In the genomic region with DNA sequence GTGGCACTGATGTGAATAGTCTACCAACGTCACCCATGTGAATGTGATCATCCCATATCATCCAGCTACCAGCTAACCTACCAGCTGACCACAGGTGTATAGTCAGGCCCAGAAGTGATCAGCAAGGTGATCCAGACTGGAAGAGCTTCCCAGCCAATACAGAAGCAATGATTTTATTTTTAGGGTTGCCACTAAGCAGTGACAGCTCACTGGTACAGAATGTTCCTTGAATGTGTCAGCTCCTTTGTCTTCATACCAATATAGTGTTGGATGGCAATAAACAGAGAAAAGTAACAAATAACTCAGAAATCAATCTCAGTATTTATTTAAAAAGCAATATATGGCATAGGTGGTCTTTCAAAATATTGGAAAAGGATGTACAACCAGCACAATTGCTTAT, we compare ENCODE assay signal across 32 cellular contexts.
"Had no signal": no experiment of that assay in that cellular context is flagged by ENCODE, and none has a peak within 500 bp of the region (broad histone marks: within the 10 kb centered on the region; RNA-seq: fewer than 3 reads in every experiment).

No MANE protein-coding gene starts in this region.

- H3K27me3 ChIP-seq: adrenal gland, body of pancreas, colonic mucosa, esophagus squamous epithelium had no signal

- H3K27me3 Mint-ChIP-seq: activated B cell treated with CpG ODN at 0.5 μM for 24 hours had no signal

- FAIRE-seq: endometrium, endothelial cell of umbilical vein had no signal

- H3K4me3 ChIP-seq: adrenal gland, body of pancreas, colonic mucosa, esophagus squamous epithelium had no signal

- H3K36me3 ChIP-seq: adrenal gland, colonic mucosa, esophagus squamous epithelium, WERI-Rb-1 had no signal

- H3K27ac ChIP-seq: adrenal gland, body of pancreas, colonic mucosa, epithelial cell of prostate, esophagus squamous epithelium, WERI-Rb-1 had no signal

- ATAC-seq: activated CD4-positive, CD25-positive, alpha-beta regulatory T cell treated with anti-CD3 and anti-CD28 coated beads, Interleukin-2, amount 50 U/mL, for 24 hours; activated CD8-positive, alpha-beta T cell treated with anti-CD3 and anti-CD28 coated beads for 36 hours; activated naive CD8-positive, alpha-beta T cell treated with anti-CD3 and anti-CD28 coated beads, Interleukin-2, amount 50 U/mL, for 24 hours; activated T-cell treated with anti-CD3 and anti-CD28 coated beads, Interleukin-2, amount 50 U/mL, for 4 hours; activated T-helper 17 cell treated with anti-CD3 and anti-CD28 coated beads, Interleukin-2, amount 50 U/mL, for 72 hours; body of pancreas; T-helper 17 cell had no signal

- H3K36me3 Mint-ChIP-seq: activated naive CD4-positive, alpha-beta T cell treated with anti-CD3 and anti-CD28 coated beads, Interleukin-2, amount 50 U/mL, for 24 hours; activated naive CD8-positive, alpha-beta T cell treated with anti-CD3 and anti-CD28 coated beads for 36 hours had no signal

- H3K4me1 Mint-ChIP-seq: activated B cell treated with CpG ODN at 0.5 μM for 24 hours; activated naive CD4-positive, alpha-beta T cell treated with anti-CD3 and anti-CD28 coated beads, Interleukin-2, amount 50 U/mL, for 24 hours; activated naive CD8-positive, alpha-beta T cell treated with anti-CD3 and anti-CD28 coated beads for 36 hours; activated naive CD8-positive, alpha-beta T cell treated with anti-CD3 and anti-CD28 coated beads, Interleukin-2, amount 50 U/mL, for 24 hours; activated T-helper 17 cell treated with anti-CD3 and anti-CD28 coated beads, Interleukin-2, amount 50 U/mL, for 72 hours; T-helper 17 cell had no signal

- H3K9me3 Mint-ChIP-seq: activated B cell treated with CpG ODN at 0.5 μM for 24 hours; activated CD8-positive, alpha-beta T cell treated with anti-CD3 and anti-CD28 coated beads for 36 hours; activated naive CD8-positive, alpha-beta T cell treated with anti-CD3 and anti-CD28 coated beads for 36 hours; activated T-cell treated with anti-CD3 and anti-CD28 coated beads, Interleukin-2, amount 50 U/mL, for 4 hours; T-helper 2 cell treated with Interferon-gamma antibody and Interleukin-4, amounts not matched to agents 5 μg/mL and 100 μg/mL, for 36 hours had no signal

- H3K4me1 ChIP-seq: adrenal gland, colonic mucosa, esophagus squamous epithelium had no signal

- H3K4me3 Mint-ChIP-seq: activated B cell treated with CpG ODN at 0.5 μM for 24 hours; activated CD8-positive, alpha-beta T cell treated with anti-CD3 and anti-CD28 coated beads for 36 hours; activated naive CD4-positive, alpha-beta T cell treated with anti-CD3 and anti-CD28 coated beads, Interleukin-2, amount 50 U/mL, for 24 hours; activated naive CD8-positive, alpha-beta T cell treated with anti-CD3 and anti-CD28 coated beads for 36 hours; activated naive CD8-positive, alpha-beta T cell treated with anti-CD3 and anti-CD28 coated beads, Interleukin-2, amount 50 U/mL, for 24 hours; activated T-cell treated with anti-CD3 and anti-CD28 coated beads, Interleukin-2, amount 50 U/mL, for 4 hours; activated T-helper 17 cell treated with anti-CD3 and anti-CD28 coated beads, Interleukin-2, amount 50 U/mL, for 72 hours; T-helper 17 cell; T-helper 2 cell treated with Interferon-gamma antibody and Interleukin-4, amounts not matched to agents 5 μg/mL and 100 μg/mL, for 36 hours had no signal

- H3K9me3 ChIP-seq: adrenal gland, body of pancreas, colonic mucosa, esophagus squamous epithelium had no signal

- H3K27ac Mint-ChIP-seq: activated B cell treated with CpG ODN at 0.5 μM for 24 hours; activated CD8-positive, alpha-beta T cell treated with anti-CD3 and anti-CD28 coated beads for 36 hours; activated naive CD4-positive, alpha-beta T cell treated with anti-CD3 and anti-CD28 coated beads, Interleukin-2, amount 50 U/mL, for 24 hours; activated naive CD8-positive, alpha-beta T cell treated with anti-CD3 and anti-CD28 coated beads for 36 hours; activated naive CD8-positive, alpha-beta T cell treated with anti-CD3 and anti-CD28 coated beads, Interleukin-2, amount 50 U/mL, for 24 hours; activated T-helper 17 cell treated with anti-CD3 and anti-CD28 coated beads, Interleukin-2, amount 50 U/mL, for 72 hours; T-helper 17 cell; T-helper 2 cell treated with Interferon-gamma antibody and Interleukin-4, amounts not matched to agents 5 μg/mL and 100 μg/mL, for 36 hours had no signal

- DNase-seq: activated B cell treated with CpG ODN at 0.5 μM for 24 hours; activated CD4-positive, alpha-beta T cell treated with anti-CD3 and anti-CD28 coated beads for 48 hours; activated CD4-positive, alpha-beta T cell treated with anti-CD3 and anti-CD28 coated beads, Interleukin-2, amount 50 U/mL, for 1 hour; activated CD4-positive, alpha-beta T cell treated with anti-CD3 and anti-CD28 coated beads, Interleukin-2, amount 50 U/mL, for 48 hours; activated CD8-positive, alpha-beta memory T cell treated with anti-CD3 and anti-CD28 coated beads for 24 hours; activated CD8-positive, alpha-beta T cell treated with anti-CD3 and anti-CD28 coated beads for 36 hours; activated effector memory CD4-positive, alpha-beta T cell treated with Interleukin-2 at 50 U/mL for 16 hours; activated gamma-delta T cell treated with Interleukin-2 at 50 U/mL for 16 hours; activated naive CD4-positive, alpha-beta T cell treated with Interleukin-2 at 50 U/mL for 16 hours; activated naive CD8-positive, alpha-beta T cell treated with anti-CD3 and anti-CD28 coated beads for 36 hours; activated naive CD8-positive, alpha-beta T cell treated with anti-CD3 and anti-CD28 coated beads, Interleukin-2, amount 50 U/mL, for 24 hours; activated T-cell treated with anti-CD3 and anti-CD28 coated beads, Interleukin-2, amount 50 U/mL, for 4 hours; adrenal gland; amygdala; aorta; body of pancreas; caudate nucleus; colonic mucosa; effector CD8-positive, alpha-beta T cell; esophagus squamous epithelium; foreskin melanocyte; T-helper 1 cell; T-helper 17 cell; T1000; WERI-Rb-1 had no signal
